In genomic region chr11:32870676-32871075, GRCh38 we compare ENCODE assay signal across 8 cellular contexts. TPM values are rescaled to one million over a fixed set of nuclear protein-coding genes. Genes with fewer than 3 reads are reported as not detected.
DNase-seq lines count a peak whose midpoint lies in the region; ATAC-seq, FAIRE-seq and TF ChIP-seq lines count a peak whose summit lies in the region.

No MANE protein-coding gene starts in this region.

- ATAC-seq in Right ventricle myocardium inferior (no peak), HG03439 (IDR thresholded peaks at IDR 0.05; ENCODE audit: unreplicated experiment) (no peak), GM18868 (IDR thresholded peaks at IDR 0.05; ENCODE audit: unreplicated experiment) (no peak)

- no peak overlapping the region for H3K27ac ChIP-seq in left ventricle myocardium inferior (replicated peaks)

- H3K4me1 ChIP-seq in left ventricle myocardium inferior, result no peaks in the 10 kb centered on the region

- DNase-seq in left ventricle myocardium inferior, result no peak
- no peak for DNase-seq in Right ventricle myocardium inferior (ENCODE audit: missing footprints)
- peak; percentile 52 for DNase-seq in SK-MEL-5 (ENCODE audit: low read depth, low spot score)
- DNase-seq in epithelial cell of esophagus (ENCODE audit: low read depth), result peak; percentile 7
- DNase-seq in urothelium cell line (ENCODE audit: low spot score), result peak; percentile 32
- no peak for DNase-seq in frontal cortex (ENCODE audit: low spot score in 2 of 2)

- no peaks in the 10 kb centered on the region for H3K36me3 ChIP-seq in left ventricle myocardium inferior

- in situ Hi-C loops in SK-MEL-5 (cut with HindIII; ENCODE audit: low pct_unique_long_range_greater_than_20kb, low sequenced_read_pairs), result no loop called here

- TF ChIP-seq CTCF in left ventricle myocardium inferior (IDR thresholded peaks at IDR 0.05; ENCODE audit: borderline replicate concordance) (peak; percentile 32), epithelial cell of esophagus (IDR thresholded peaks at IDR 0.05; ENCODE audit: insufficient read depth, low read depth, low read length, missing control alignments) (peak; percentile 20)

- H3K27me3 ChIP-seq in left ventricle myocardium inferior (ENCODE audit: low read depth), result peaks cover 19% of the 10 kb centered on the region

- FAIRE-seq in urothelium cell line (lab: Jason Lieb, UNC) (peak; percentile 68), frontal cortex (lab: Jason Lieb, UNC) (no peak)

- intact Hi-C loops in left ventricle myocardium inferior (cut with micrococcal nuclease) (no loop called here), Right ventricle myocardium inferior (cut with DNase I) (no loop called here)

- H3K4me3 ChIP-seq in left ventricle myocardium inferior (no peak overlapping the region), epithelial cell of esophagus (ENCODE audit: low read length) (no peak overlapping the region)

- peaks cover 8% of the 10 kb centered on the region for H3K9me3 ChIP-seq in left ventricle myocardium inferior (replicated peaks)

RNA-seq across cellular contexts. Expression of gene QSER1, which starts 21.9 kb away (rescaled TPM):
- total RNA-seq in left ventricle myocardium inferior (15.0 TPM), Right ventricle myocardium inferior (14.9 TPM), frontal cortex (45.2 TPM)
- 21.7 and 24.1 TPM in 2 replicates for total RNA-seq in SK-MEL-5 (2014; rRNA removed; shearing (Covaris generic))
- polyA plus RNA-seq in SK-MEL-5 (2015; cell fraction: cytosol; rRNA removed), result 12.2 and 19.2 TPM in 2 replicates
- polyA plus RNA-seq in SK-MEL-5 (2015; cell fraction: nucleus; rRNA removed), result 28.2 and 33.5 TPM in 2 replicates

RNA-seq across cellular contexts. Expression of gene PRRG4, which starts 40.9 kb away (rescaled TPM):
- total RNA-seq in left ventricle myocardium inferior (0.33 TPM), Right ventricle myocardium inferior (0.57 TPM), frontal cortex (under 0.01 TPM)
- total RNA-seq in SK-MEL-5 (2014; rRNA removed; shearing (Covaris generic)), result 0.18 and 0.29 TPM in 2 replicates
- 0.58 and 0.76 TPM in 2 replicates for polyA plus RNA-seq in SK-MEL-5 (2015; cell fraction: cytosol; rRNA removed)
- polyA plus RNA-seq in SK-MEL-5 (2015; cell fraction: nucleus; rRNA removed), result not detected in 2 replicates

Comparison
In these comparisons a context has a peak if more than half of its experiments do, and no peak if none do; other contexts are left out.
1. DNase-seq: peak in SK-MEL-5 (single experiment), epithelial cell of esophagus (single experiment) and urothelium cell line (single experiment); none in left ventricle myocardium inferior (single experiment), Right ventricle myocardium inferior (single experiment) and frontal cortex (0 of 2).